24 cellular contexts compared by ENCODE assay signal in the genomic region with DNA sequence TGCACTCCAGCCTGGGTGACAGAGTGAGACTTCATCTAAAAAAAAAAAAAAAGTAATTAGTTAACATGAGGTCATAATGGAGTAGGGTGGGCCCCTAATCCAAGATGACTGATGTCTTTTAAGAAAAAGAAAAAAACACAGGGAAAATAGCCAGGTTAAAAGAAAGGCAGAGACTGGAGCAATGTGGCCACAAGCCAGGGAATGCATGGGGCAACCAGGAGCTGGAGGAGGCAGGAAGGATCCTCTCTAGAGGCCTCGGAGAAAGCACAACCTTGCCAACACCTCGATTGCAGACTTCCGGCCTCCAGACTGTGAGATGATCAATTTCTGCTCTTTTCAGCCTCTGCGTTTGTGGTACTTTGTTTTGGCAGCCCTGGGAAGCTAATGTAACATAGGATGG.
"Had no signal": no experiment of that assay in that cellular context is flagged by ENCODE, and none has a peak within 500 bp of the region (broad histone marks: within the 10 kb centered on the region; RNA-seq: fewer than 3 reads in every experiment).

No MANE protein-coding gene starts in this region.

- H3K27ac ChIP-seq: adrenal gland, RWPE1 had no signal

- H3K4me3 ChIP-seq: adrenal gland, K562, Peyer's patch had no signal

- H3K36me3 ChIP-seq: adrenal gland, Peyer's patch had no signal

- H3K27me3 ChIP-seq: Peyer's patch had no signal

- H3K9me3 ChIP-seq: adrenal gland, Peyer's patch had no signal

- H3K4me1 ChIP-seq: adrenal gland had no signal

- ATAC-seq: activated CD8-positive, alpha-beta T cell treated with anti-CD3 and anti-CD28 coated beads, Interleukin-2, amount 10 ng/mL, durations not matched to agents 7 days and 5 days; K562; WTC11 had no signal

- DNase-seq: activated CD4-positive, alpha-beta T cell treated with anti-CD3 and anti-CD28 coated beads for 48 hours; activated CD4-positive, alpha-beta T cell treated with anti-CD3 and anti-CD28 coated beads, Interleukin-2, amount 50 U/mL, for 4 hours; activated CD4-positive, CD25-positive, alpha-beta regulatory T cell treated with anti-CD3 and anti-CD28 coated beads, Interleukin-2, amount 50 U/mL, for 72 hours; activated CD8-positive, alpha-beta memory T cell treated with anti-CD3 and anti-CD28 coated beads, Interleukin-2, amount 50 U/mL, for 48 hours; activated CD8-positive, alpha-beta T cell treated with anti-CD3 and anti-CD28 coated beads, Interleukin-2, amount 10 ng/mL, durations not matched to agents 7 days and 5 days; activated naive CD4-positive, alpha-beta T cell treated with anti-CD3 and anti-CD28 coated beads, Interleukin-2, amount 50 U/mL, for 16 hours; activated naive CD8-positive, alpha-beta T cell treated with anti-CD3 and anti-CD28 coated beads, Interleukin-2, amount 10 ng/mL, durations not matched to agents 7 days and 5 days; activated T-cell treated with anti-CD3 and anti-CD28 coated beads, Interleukin-2, amount 50 U/mL, for 1 hour; anterior cingulate cortex; Karpas-422; MM.1S; NCI-H1105 treated with DMSO at 0.1 percent for 48 hours; NCI-H1436 treated with DMSO at 0.1 percent for 48 hours; NCI-H187; NCI-H2081; NCI-H446; NCI-H524; Peyer's patch; SHP77 treated with DMSO at 0.1 percent for 48 hours; T-helper 9 cell had no signal
